Comparison of ENCODE assay signal across 8 cellular contexts in the genomic region with DNA sequence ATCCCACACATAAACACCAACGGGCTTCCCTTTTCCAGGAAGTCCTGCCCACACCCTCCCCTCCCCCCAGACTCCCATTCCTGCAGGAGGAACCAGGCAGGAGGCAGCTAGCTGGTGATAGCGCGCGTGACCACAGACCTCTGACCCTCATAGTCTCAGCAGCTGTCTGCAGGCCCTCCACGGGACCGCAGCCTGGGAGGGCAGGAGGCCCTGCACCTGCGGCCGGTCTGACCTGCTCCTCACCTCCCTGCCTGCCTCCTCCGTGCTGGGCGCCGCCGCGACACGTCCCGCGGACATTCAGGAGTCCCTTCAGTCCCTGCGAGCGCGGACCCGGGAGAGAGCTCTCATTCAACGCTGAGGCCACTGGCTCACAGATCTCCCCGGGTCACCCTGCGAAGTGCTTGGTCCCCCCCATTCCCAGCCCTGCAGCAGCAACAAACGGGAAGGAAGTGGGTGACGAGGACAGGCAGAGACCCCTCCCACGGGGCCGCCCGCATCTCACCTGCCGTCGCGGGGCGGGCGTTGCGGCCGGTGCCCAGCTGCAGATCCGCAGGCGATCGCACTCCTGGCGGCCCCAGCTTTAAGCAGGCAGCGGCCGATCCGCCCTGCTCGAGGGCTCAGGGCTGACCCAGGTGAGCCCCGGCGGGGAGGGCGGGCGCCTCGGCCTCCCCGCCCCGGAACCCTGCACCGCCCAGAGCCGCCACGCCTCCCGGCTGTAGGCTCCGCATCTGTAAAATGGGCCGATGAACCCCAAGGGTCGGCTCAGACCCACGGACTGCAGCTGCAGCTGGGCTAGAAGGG. TPM values are rescaled to one million over a fixed set of nuclear protein-coding genes. Genes with fewer than 3 reads are reported as not detected.
DNase-seq lines count a peak whose midpoint lies in the region; ATAC-seq and TF ChIP-seq lines count a peak whose summit lies in the region.

No MANE protein-coding gene starts in this region.

- peak overlapping the region in 45 of 59 donors; percentile 6 to 53 (median 28) for H3K4me3 ChIP-seq in dorsolateral prefrontal cortex
- H3K4me3 ChIP-seq in urinary bladder (ENCODE audit: low read depth, low read length), result peak overlapping the region; percentile 33

- DNase-seq in GM10266 (ENCODE audit: extremely low spot score) (peak; percentile 50), T-helper 17 cell (peak; percentile 16 to 30 (median 18)), dorsolateral prefrontal cortex (no peak), mucosa of gallbladder (ENCODE audit: low spot score) (peak; percentile 62), SKM-1 treated with dmso at 0.1 percent for 144 hours (lab: John Stamatoyannopoulos, UW; ENCODE audit: unreplicated experiment) (no peak)

- intact Hi-C loops in dorsolateral prefrontal cortex (cut with DNase I), result no loop called here

- H3K27me3 ChIP-seq in dorsolateral prefrontal cortex, result peaks cover 0 to 12% (median 3%) of the 10 kb centered on the region in 45 donors

- H3K4me1 ChIP-seq in urinary bladder (ENCODE audit: insufficient read depth), result no peaks in the 10 kb centered on the region

- H3K36me3 ChIP-seq in urinary bladder (ENCODE audit: insufficient read depth), result no peaks in the 10 kb centered on the region

- no peak overlapping the region for H3K27ac Mint-ChIP-seq in T-helper 17 cell

- peak overlapping the region; percentile 79 for H3K4me3 Mint-ChIP-seq in T-helper 17 cell

- no peaks in the 10 kb centered on the region for H3K9me3 ChIP-seq in T-helper 17 cell (ENCODE audit: control insufficient read depth, low read length, poor library complexity, severe bottlenecking)

- H3K36me3 Mint-ChIP-seq in T-helper 17 cell (ENCODE audit: low read depth), result no peaks in the 10 kb centered on the region

- H3K27me3 Mint-ChIP-seq in T-helper 17 cell, result no peaks in the 10 kb centered on the region

- WGBS in urinary bladder, result 12% methylated on average over 58 of the region's 58 CpGs

- TF ChIP-seq CTCF in GM10266 (IDR thresholded peaks at IDR 0.05; ENCODE audit: control insufficient read depth, insufficient read depth, low read depth, missing control alignments) (no peak), dorsolateral prefrontal cortex (IDR thresholded peaks at IDR 0.05 in 54 of 56, conservative IDR thresholded peaks at IDR 0.05 in 2 of 56; ENCODE audit: low read depth in 1 of 56, partially characterized antibody in 56 of 56) (no peak)

- ATAC-seq in T-helper 17 cell (peak; percentile 76), HG03520 (IDR thresholded peaks at IDR 0.05; ENCODE audit: unreplicated experiment) (no peak), GM18909 (IDR thresholded peaks at IDR 0.05; ENCODE audit: poor library complexity, unreplicated experiment) (no peak)

- H3K4me1 Mint-ChIP-seq in T-helper 17 cell, result peaks cover 15% of the 10 kb centered on the region

- H3K27ac ChIP-seq in dorsolateral prefrontal cortex (no peak overlapping the region), urinary bladder (ENCODE audit: low read depth) (peak overlapping the region; percentile 16)

RNA-seq across cellular contexts. Expression of a gene that starts 1.1 kb away (rescaled TPM):
- total RNA-seq in T-helper 17 cell (10 to 100 TPM; 14.6 to 18.2 TPM), dorsolateral prefrontal cortex (1 to 10 TPM in 98 of 120 experiments, under 1 TPM in 17, not detected in 5; 0.40 to 9.1 (median 1.9) TPM), mucosa of gallbladder (18.0 TPM), urinary bladder (1.1 TPM)
- polyA plus RNA-seq in urinary bladder, result 14.7 TPM

RNA-seq across cellular contexts. Expression of a gene that starts 18.7 kb away (rescaled TPM):
- total RNA-seq in T-helper 17 cell (1 to 10 TPM; 4.9 to 6.0 TPM), dorsolateral prefrontal cortex (10 to 100 TPM in 77 of 120 experiments, 1 to 10 TPM in 43; 7.4 to 15.4 (median 10.8) TPM), mucosa of gallbladder (13.9 TPM), urinary bladder (48.2 TPM)
- 10.9 TPM for polyA plus RNA-seq in urinary bladder

RNA-seq across cellular contexts. Expression of a gene that starts 19.5 kb away (rescaled TPM):
- total RNA-seq in T-helper 17 cell, result 10 to 100 TPM; 33.9 to 40.6 TPM
- total RNA-seq in dorsolateral prefrontal cortex, result 10 to 100 TPM; 36.0 to 62.7 (median 51.2) TPM
- total RNA-seq in mucosa of gallbladder, result 53.8 TPM
- total RNA-seq in urinary bladder, result 15.4 TPM
- 61.2 TPM for polyA plus RNA-seq in urinary bladder

RNA-seq across cellular contexts. Expression of a gene that starts 39.9 kb away (rescaled TPM):
- total RNA-seq in T-helper 17 cell (1 to 10 TPM in 1 of 2 donors, not detected in 1; 2.6 TPM), dorsolateral prefrontal cortex (10 to 100 TPM in 31 of 120 experiments, 1 to 10 TPM in 89; 1.4 to 77.3 (median 6.5) TPM), mucosa of gallbladder (1,051 TPM), urinary bladder (558 TPM)
- polyA plus RNA-seq in urinary bladder, result 3,172 TPM

RNA-seq across cellular contexts. Expression of a gene that starts 49.6 kb away (rescaled TPM):
- total RNA-seq in T-helper 17 cell, result 10 to 100 TPM; 22.6 to 23.9 TPM
- 10 to 100 TPM; 46.5 to 84.8 (median 66.3) TPM for total RNA-seq in dorsolateral prefrontal cortex
- total RNA-seq in mucosa of gallbladder, result 52.9 TPM
- total RNA-seq in urinary bladder, result 19.0 TPM
- 68.7 TPM for polyA plus RNA-seq in urinary bladder

Comparison
In these comparisons a context has a peak if more than half of its experiments do, and no peak if none do; other contexts are left out.
1. DNase-seq: peak in GM10266 (single experiment), T-helper 17 cell (3 of 3) and mucosa of gallbladder (single experiment); none in dorsolateral prefrontal cortex (0 of 10) and SKM-1 treated with dmso at 0.1 percent for 144 hours (single experiment).